27 cellular contexts compared by ENCODE assay signal in the genomic region with DNA sequence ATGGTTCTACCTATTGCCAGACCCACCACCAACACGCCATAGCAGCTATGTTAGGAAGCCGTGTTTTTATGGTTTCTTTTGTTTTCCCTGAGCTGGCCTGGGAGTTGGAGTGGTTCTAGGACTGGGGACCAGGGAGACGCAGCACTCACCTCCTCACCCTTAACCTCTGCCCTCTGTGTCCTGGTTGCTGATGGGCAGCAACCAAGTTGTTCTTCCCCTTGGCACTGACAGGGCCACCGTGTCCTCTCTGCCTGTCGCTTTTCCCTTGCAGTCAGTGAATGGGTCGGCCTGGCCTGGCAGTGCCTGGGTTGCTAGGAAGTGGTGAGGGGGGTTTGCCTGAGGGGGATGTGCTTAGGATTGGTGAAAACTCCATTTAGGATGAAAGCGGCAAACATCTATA.
"Had no signal": no experiment of that assay in that cellular context is flagged by ENCODE, and none has a peak within 500 bp of the region (broad histone marks: within the 10 kb centered on the region; RNA-seq: fewer than 3 reads in every experiment).

No MANE protein-coding gene starts in this region.

- H3K4me3 Mint-ChIP-seq: dendritic cell treated with granulocyte-macrophage colony-stimulating factor and Interleukin-4, amounts not matched to agents 40 ng/mL and 50 ng/mL, for 4 days; effector memory CD8-positive, alpha-beta T cell; endodermal cell; immature natural killer cell had no signal

- H3K27me3 ChIP-seq: colonic mucosa, esophagus squamous epithelium, gastrocnemius medialis, heart right ventricle, left lung had no signal

- H3K4me1 ChIP-seq: colonic mucosa, esophagus squamous epithelium, gastrocnemius medialis, heart right ventricle, left lung, lower lobe of right lung had no signal

- ATAC-seq: effector memory CD8-positive, alpha-beta T cell; esophagus mucosa; gastrocnemius medialis; heart right ventricle; left colon; left lung; left ventricle myocardium superior; lower lobe of right lung had no signal

- H3K27ac ChIP-seq: colonic mucosa, epithelial cell of prostate, esophagus squamous epithelium, gastrocnemius medialis, heart right ventricle, left lung, lower lobe of right lung had no signal

- H3K36me3 ChIP-seq: colonic mucosa, esophagus squamous epithelium, gastrocnemius medialis, heart right ventricle, left lung, lower lobe of right lung had no signal

- H3K9me3 Mint-ChIP-seq: dendritic cell treated with granulocyte-macrophage colony-stimulating factor and Interleukin-4, amounts not matched to agents 40 ng/mL and 50 ng/mL, for 4 days; effector memory CD8-positive, alpha-beta T cell; endodermal cell; immature natural killer cell had no signal

- H3K36me3 Mint-ChIP-seq: immature natural killer cell had no signal

- DNase-seq: colonic mucosa; cortex of kidney; effector CD8-positive, alpha-beta T cell; effector memory CD8-positive, alpha-beta T cell; endodermal cell; erythroblast; esophagus squamous epithelium; foreskin fibroblast; foreskin melanocyte; gastrocnemius medialis; glutamatergic neuron; head of caudate nucleus; heart right ventricle; hypothalamus; immature natural killer cell; islet precursor cell; kidney; kidney glomerular epithelial cell; left colon; left lung; left ventricle myocardium superior; lower lobe of right lung; mesenchymal stem cell; midbrain had no signal

- H3K4me1 Mint-ChIP-seq: immature natural killer cell had no signal

- H3K27ac Mint-ChIP-seq: dendritic cell treated with granulocyte-macrophage colony-stimulating factor and Interleukin-4, amounts not matched to agents 40 ng/mL and 50 ng/mL, for 4 days; effector memory CD8-positive, alpha-beta T cell; endodermal cell; immature natural killer cell had no signal

- H3K9me3 ChIP-seq: colonic mucosa, esophagus squamous epithelium, gastrocnemius medialis, heart right ventricle, left lung, lower lobe of right lung had no signal

- H3K4me3 ChIP-seq: colonic mucosa, esophagus squamous epithelium, gastrocnemius medialis, heart right ventricle, left lung, lower lobe of right lung had no signal

- H3K27me3 Mint-ChIP-seq: dendritic cell treated with granulocyte-macrophage colony-stimulating factor and Interleukin-4, amounts not matched to agents 40 ng/mL and 50 ng/mL, for 4 days had no signal
